18 cellular contexts compared by ENCODE assay signal in the genomic region with DNA sequence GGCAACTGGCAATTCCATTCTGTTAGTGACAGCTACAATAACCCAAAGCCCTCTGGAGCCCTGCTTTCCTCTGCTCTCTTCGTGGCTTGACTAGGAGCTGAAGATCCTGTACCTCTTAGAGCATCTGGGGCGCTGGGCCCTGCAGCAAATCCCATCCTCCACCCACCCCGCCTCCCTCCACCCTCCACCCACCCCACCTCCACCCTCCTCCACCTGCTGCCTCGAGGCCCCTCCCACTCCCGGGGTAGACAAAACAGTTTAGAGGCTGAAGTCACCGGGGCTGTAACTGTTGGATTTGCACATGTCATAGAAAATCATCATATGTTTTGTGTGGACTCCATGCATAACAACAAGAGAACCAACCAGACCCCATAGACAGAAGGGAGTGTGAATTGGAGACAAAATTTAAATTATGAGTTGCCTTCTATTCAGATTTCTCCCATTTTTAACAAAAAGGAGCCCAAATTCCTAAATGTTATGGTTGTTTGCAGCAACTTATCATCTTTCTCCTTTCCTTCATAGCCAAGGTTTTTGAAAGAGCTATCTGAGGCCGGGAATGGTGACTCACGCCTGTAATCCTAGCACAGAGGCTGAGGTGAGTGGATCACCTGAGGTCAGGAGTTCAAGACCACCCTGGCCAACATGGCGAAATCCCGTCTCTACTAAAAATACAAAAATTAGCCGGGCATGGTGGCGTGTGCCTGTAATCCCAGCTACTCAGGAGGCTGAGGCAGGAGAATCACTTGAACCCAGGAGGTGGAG. TPM values are rescaled to one million over a fixed set of nuclear protein-coding genes. Genes with fewer than 3 reads are reported as not detected.
A peak's percentile ranks its signal among the peaks of the same experiment; 100 is the strongest.
DNase-seq lines count a peak whose midpoint lies in the region; ATAC-seq and TF ChIP-seq lines count a peak whose summit lies in the region.
"Had no signal": no experiment of that assay in that cellular context is flagged by ENCODE, and none has a peak within 500 bp of the region (broad histone marks: within the 10 kb centered on the region; RNA-seq: fewer than 3 reads in every experiment).

No MANE protein-coding gene starts in this region.

- H2AFZ ChIP-seq in GM23248: no peak overlapping the region

- WGBS in GM23248 (ENCODE audit: low coverage in 1 of 2, low lambda C conversion rate in 2 of 2, missing lambda C conversion rate in 2 of 2), 2 experiments: 38 to 39% methylated on average over 11 to 12 of the region's 12 CpGs

- no peaks in the 10 kb centered on the region for H3K36me3 ChIP-seq in GM23248 (ENCODE audit: low read depth)
- H3K36me3 ChIP-seq: breast epithelium, lower lobe of right lung had no signal

- no peak for TF ChIP-seq CTCF in GM10248 (IDR thresholded peaks at IDR 0.05; ENCODE audit: control extremely low read depth, extremely low read depth, low read depth, missing control alignments)

- in situ Hi-C loops in GM23248 (cut with MboI): no loop called here

- no peak overlapping the region for H3K4me3 ChIP-seq in GM23248
- H3K4me3 ChIP-seq: breast epithelium, lower lobe of right lung had no signal

- CTCF ChIA-PET in GM10248 (lab: Yijun Ruan, JAX): interaction anchor here (1.0 to 1.6 kb wide), 2 partner anchors 12 to 24 kb away, joined by 3 read pairs; no protein-coding TSS in a partner anchor

- peak; percentile 47 for DNase-seq in NCI-H345 (lab: John Stamatoyannopoulos, UW)
- no peak for DNase-seq in NCI-H345 treated with DMSO at 0.1 percent for 48 hours (lab: John Stamatoyannopoulos, UW; ENCODE audit: unreplicated experiment)
- peak; percentile 46 for DNase-seq in NCI-H1436 treated with DMSO at 0.1 percent for 48 hours (lab: John Stamatoyannopoulos, UW)
- peak; percentile 41 for DNase-seq in RPMI8226
- DNase-seq in left colon: no peak
- no peak for DNase-seq in D341Med (ENCODE audit: low spot score)
- DNase-seq in GM23248: no peak
- no peak for DNase-seq in GM10248 (ENCODE audit: extremely low spot score)
- DNase-seq: activated naive CD4-positive, alpha-beta T cell treated with anti-CD3 and anti-CD28 coated beads, Interleukin-2, amount 50 U/mL, for 16 hours; activated T-cell treated with anti-CD3 and anti-CD28 coated beads for 4 hours; CD4-positive, alpha-beta memory T cell; Karpas-422; lower lobe of right lung; natural killer cell; NCI-H187 treated with DMSO at 0.1 percent for 48 hours; stimulated activated CD4-positive, alpha-beta T cell treated with anti-CD3 and anti-CD28 coated beads, Interleukin-15, amount 100 ng/mL, for 24 hours had no signal

- peak; percentile 23 for ATAC-seq in left colon
- ATAC-seq: lower lobe of right lung, natural killer cell had no signal

- POLR2A ChIA-PET in GM10248 (lab: Yijun Ruan, JAX): interaction anchor here (0.6 kb wide), 1 partner anchor 128 kb away, joined by 7 read pairs; no protein-coding TSS in a partner anchor

- no peaks in the 10 kb centered on the region for H4K20me1 ChIP-seq in GM23248 (ENCODE audit: insufficient read depth)

- no peaks in the 10 kb centered on the region for H3K9me3 ChIP-seq in GM23248 (ENCODE audit: low read depth)
- H3K9me3 ChIP-seq: breast epithelium, lower lobe of right lung had no signal

- H3F3A ChIP-seq in GM23248 (ENCODE audit: insufficient read depth): no peaks in the 10 kb centered on the region

- no peak overlapping the region for H3K4me2 ChIP-seq in GM23248 (ENCODE audit: unreplicated experiment)

- 0 out of 2 replicates have a peak, but pooled peaks cover 10% of the 10 kb centered on the region for H3K27me3 ChIP-seq in GM23248 (replicated peaks; ENCODE audit: insufficient read depth)
- H3K27me3 ChIP-seq: breast epithelium had no signal

- H3K79me2 ChIP-seq in GM23248 (ENCODE audit: insufficient read depth): no peaks in the 10 kb centered on the region

- no peak overlapping the region for H3K9ac ChIP-seq in GM23248

- no peaks in the 10 kb centered on the region for H3K4me1 ChIP-seq in GM23248 (ENCODE audit: insufficient read depth)
- H3K4me1 ChIP-seq: breast epithelium, lower lobe of right lung had no signal

- intact Hi-C loops in left colon (cut with DNase I, micrococcal nuclease): no loop called here

- H3K27ac ChIP-seq in GM23248: no peak overlapping the region
- H3K27ac ChIP-seq: breast epithelium, HL-60, lower lobe of right lung had no signal

- no peaks in the 10 kb centered on the region for H3K9me2 ChIP-seq in GM23248 (ENCODE audit: insufficient read depth)

RNA-seq across cellular contexts. Expression of gene LGALS8, which starts 28.2 kb away (rescaled TPM):
- total RNA-seq in left colon: 10 to 100 TPM; 39.2 to 42.0 TPM
- 62.1 and 68.6 TPM in 2 replicates for total RNA-seq in GM23248 (2014; rRNA removed; shearing (Covaris generic))
- 43.3 and 46.2 TPM in 2 replicates for polyA plus RNA-seq in GM23248 (2016; fragmentation: Nextera tagmentation; extraction: Ambion mirVana)

Comparison
In these comparisons a context has a peak if more than half of its experiments do, and no peak if none do; other contexts are left out.
1. DNase-seq: peak in NCI-H345 (single experiment), NCI-H1436 treated with DMSO at 0.1 percent for 48 hours (single experiment) and RPMI8226 (single experiment); none in NCI-H345 treated with DMSO at 0.1 percent for 48 hours (single experiment), left colon (0 of 2), D341Med (single experiment), GM23248 (single experiment) and GM10248 (single experiment).